24 cellular contexts compared by ENCODE assay signal in genomic region chr22:35850831-35851230, GRCh38.
DNase-seq lines count a peak whose midpoint lies in the region; ATAC-seq and TF ChIP-seq lines count a peak whose summit lies in the region.
"Had no signal": no experiment of that assay in that cellular context is flagged by ENCODE, and none has a peak within 500 bp of the region (broad histone marks: within the 10 kb centered on the region; RNA-seq: fewer than 3 reads in every experiment).

No MANE protein-coding gene starts in this region.

- H3K27ac ChIP-seq in DOHH2 (ENCODE audit: low read depth, low read length) = peak overlapping the region; percentile 10
- peak overlapping the region; percentile 21 for H3K27ac ChIP-seq in hepatocyte
- H3K27ac ChIP-seq in rectal smooth muscle tissue (ENCODE audit: low read depth, low read length) = peak overlapping the region; percentile 64
- no peak overlapping the region for H3K27ac ChIP-seq in caudate nucleus (ENCODE audit: low read depth, low read length)
- H3K27ac ChIP-seq: adrenal gland, brain microvascular endothelial cell, SJSA1 had no signal

- H3F3A ChIP-seq in DOHH2 (ENCODE audit: control insufficient read depth, insufficient read depth) = peaks cover 15% of the 10 kb centered on the region

- no peak for TF ChIP-seq CTCF in DOHH2 (IDR thresholded peaks at IDR 0.05; ENCODE audit: low read depth, low read length, poor library complexity, severe bottlenecking)
- no peak for TF ChIP-seq CTCF in hepatocyte (IDR thresholded peaks at IDR 0.05; ENCODE audit: poor library complexity)

- no peak overlapping the region for H2AFZ ChIP-seq in hepatocyte

- H3K36me3 ChIP-seq in DOHH2 (ENCODE audit: control insufficient read depth, low read length) (no peaks in the 10 kb centered on the region), hepatocyte (replicated peaks; ENCODE audit: insufficient read depth, low read depth) (no peaks in the 10 kb centered on the region), rectal smooth muscle tissue (ENCODE audit: control insufficient read depth, insufficient read depth, low read length) (no peaks in the 10 kb centered on the region)
- H3K36me3 ChIP-seq: adrenal gland, brain microvascular endothelial cell, SJSA1 had no signal

- no peaks in the 10 kb centered on the region for H3K9me3 ChIP-seq in DOHH2 (ENCODE audit: control insufficient read depth, insufficient read depth, low read length)
- H3K9me3 ChIP-seq in hepatocyte (ENCODE audit: low read depth) = no peaks in the 10 kb centered on the region
- H3K9me3 ChIP-seq: adrenal gland, SJSA1 had no signal

- no peak overlapping the region for H3K9ac ChIP-seq in rectal smooth muscle tissue (ENCODE audit: low read length)

- no peak for ATAC-seq in HG02763 (IDR thresholded peaks at IDR 0.05; ENCODE audit: unreplicated experiment)
- ATAC-seq: GM12878; naive thymus-derived CD8-positive, alpha-beta T cell; stimulated activated naive B cell treated with anti-CD40 and anti-IgM and Interleukin-4, amounts not matched to agents 10 μg/mL and 1 μg/mL and 100 μg/mL, for 72 hours had no signal

- H3K9me2 ChIP-seq in DOHH2 (replicated peaks; ENCODE audit: control insufficient read depth, low read length) (no peaks in the 10 kb centered on the region), hepatocyte (replicated peaks; ENCODE audit: insufficient read depth) (no peaks in the 10 kb centered on the region)

- H3K79me2 ChIP-seq in DOHH2 (ENCODE audit: control insufficient read depth, low read length) = peaks cover 73% of the 10 kb centered on the region
- H3K79me2 ChIP-seq in hepatocyte = peaks cover 76% of the 10 kb centered on the region

- 83% methylated on average over 5 of the region's 5 CpGs for WGBS in hepatocyte (ENCODE audit: low lambda C conversion rate, missing lambda C conversion rate)

- peaks cover 70% of the 10 kb centered on the region for H3K4me1 ChIP-seq in DOHH2 (ENCODE audit: control insufficient read depth, low read length)
- peaks cover 24% of the 10 kb centered on the region for H3K4me1 ChIP-seq in hepatocyte (ENCODE audit: insufficient read depth)
- peaks cover 14% of the 10 kb centered on the region for H3K4me1 ChIP-seq in rectal smooth muscle tissue (ENCODE audit: control insufficient read depth, insufficient read depth, low read length)
- H3K4me1 ChIP-seq: SJSA1 had no signal

- H4K20me1 ChIP-seq in DOHH2 (ENCODE audit: control insufficient read depth, insufficient read depth, low read depth, low read length) (no peaks in the 10 kb centered on the region), hepatocyte (ENCODE audit: insufficient read depth, poor library complexity, severe bottlenecking) (peaks cover 4% of the 10 kb centered on the region)

- H3K4me2 ChIP-seq in DOHH2 (ENCODE audit: low read length) (peak overlapping the region; percentile 6), hepatocyte (peak overlapping the region; percentile 62)

- peak; percentile 49 for DNase-seq in NCI-H524 treated with DMSO at 0.1 percent for 48 hours (lab: John Stamatoyannopoulos, UW)
- no peak for DNase-seq in hepatocyte (ENCODE audit: low spot score)
- no peak for DNase-seq in NCI-H2227 (lab: John Stamatoyannopoulos, UW; ENCODE audit: unreplicated experiment)
- no peak for DNase-seq in GOT3 (lab: John Stamatoyannopoulos, UW)
- no peak for DNase-seq in caudate nucleus (lab: John Stamatoyannopoulos, UW)
- DNase-seq: activated CD4-positive, alpha-beta T cell treated with anti-CD3 and anti-CD28 coated beads, Interleukin-2, amount 50 U/mL, for 4 hours; activated CD4-positive, CD25-positive, alpha-beta regulatory T cell; activated naive CD4-positive, alpha-beta T cell treated with anti-CD3 and anti-CD28 coated beads for 36 hours; adrenal gland; brain microvascular endothelial cell; effector CD8-positive, alpha-beta T cell; EL; foreskin fibroblast; hippocampal formation; Kasumi-1; mesendoderm; naive thymus-derived CD8-positive, alpha-beta T cell; retina; stimulated activated naive B cell treated with anti-CD40 and anti-IgM and Interleukin-4, amounts not matched to agents 10 μg/mL and 1 μg/mL and 100 μg/mL, for 72 hours had no signal

- H3K27me3 ChIP-seq in DOHH2 (ENCODE audit: control insufficient read depth, low read length) = no peaks in the 10 kb centered on the region
- H3K27me3 ChIP-seq in hepatocyte = no peaks in the 10 kb centered on the region
- H3K27me3 ChIP-seq in rectal smooth muscle tissue (ENCODE audit: control insufficient read depth, insufficient read depth, low read length) = no peaks in the 10 kb centered on the region
- H3K27me3 ChIP-seq: adrenal gland, brain microvascular endothelial cell, SJSA1 had no signal

- H3K4me3 ChIP-seq in DOHH2 (ENCODE audit: low read length) (no peak overlapping the region), hepatocyte (no peak overlapping the region), rectal smooth muscle tissue (ENCODE audit: low read length) (no peak overlapping the region)
- H3K4me3 ChIP-seq: adrenal gland, GM12878, SJSA1 had no signal
